ENCODE assay signal across 8 cellular contexts in genomic region chr7:114082934-114083647, GRCh38.
A peak's percentile ranks its signal among the peaks of the same experiment; 100 is the strongest.
DNase-seq lines count a peak whose midpoint lies in the region; ATAC-seq and TF ChIP-seq lines count a peak whose summit lies in the region.

No MANE protein-coding gene starts in this region.

- DNase-seq in gastrocnemius medialis (peak; percentile 8 to 32), NCI-H774 (lab: John Stamatoyannopoulos, UW) (no peak), OCI-M1 (lab: John Stamatoyannopoulos, UW) (no peak)

- peaks cover 0 to 6% (median 0%) of the 10 kb centered on the region in 3 donors for H3K27me3 ChIP-seq in gastrocnemius medialis

- H3K4me1 Mint-ChIP-seq in activated T-helper 17 cell treated with anti-CD3 and anti-CD28 coated beads, Interleukin-2, amount 50 U/mL, for 72 hours, result peaks cover 18% of the 10 kb centered on the region

- TF ChIP-seq CTCF in GM12875 (IDR thresholded peaks at IDR 0.05; ENCODE audit: borderline replicate concordance, insufficient read depth, low read depth, low read length), result no peak
- no peak for TF ChIP-seq CTCF in gastrocnemius medialis (IDR thresholded peaks at IDR 0.05 in 4 of 5, conservative IDR thresholded peaks at IDR 0.05 in 1 of 5)

- intact Hi-C loops in gastrocnemius medialis (cut with DNase I; ENCODE audit: low total_unique reads), result loop anchor here (10.0 kb wide), 2 partner anchors 308 to 1628 kb away; partner anchors contain the start of gene IFRD1

- H3K9me3 ChIP-seq in gastrocnemius medialis, result no peaks in the 10 kb centered on the region

- H3K36me3 ChIP-seq in gastrocnemius medialis, result no peaks in the 10 kb centered on the region

- H3K36me3 Mint-ChIP-seq in activated T-helper 17 cell treated with anti-CD3 and anti-CD28 coated beads, Interleukin-2, amount 50 U/mL, for 72 hours (ENCODE audit: low read depth), result peaks cover 15% of the 10 kb centered on the region

- peaks cover 8 to 23% of the 10 kb centered on the region in 2 donors for H3K4me1 ChIP-seq in gastrocnemius medialis

- peak overlapping the region; percentile 88 for H3K4me3 Mint-ChIP-seq in activated T-helper 17 cell treated with anti-CD3 and anti-CD28 coated beads, Interleukin-2, amount 50 U/mL, for 72 hours

- peaks cover 63% of the 10 kb centered on the region for H3K27me3 Mint-ChIP-seq in activated T-helper 17 cell treated with anti-CD3 and anti-CD28 coated beads, Interleukin-2, amount 50 U/mL, for 72 hours

- ATAC-seq in activated T-helper 17 cell treated with anti-CD3 and anti-CD28 coated beads, Interleukin-2, amount 50 U/mL, for 72 hours (replicated peaks), result no peak
- no peak for ATAC-seq in gastrocnemius medialis
- ATAC-seq in GM18511 (IDR thresholded peaks at IDR 0.05; ENCODE audit: unreplicated experiment), result no peak
- ATAC-seq in HG02678 (IDR thresholded peaks at IDR 0.05; ENCODE audit: unreplicated experiment), result no peak

- no peak for TF ChIP-seq POLR2A in gastrocnemius medialis (IDR thresholded peaks at IDR 0.05)

- peak overlapping the region; percentile 92 to 99 (median 98) for H3K27ac ChIP-seq in gastrocnemius medialis

- in situ Hi-C loops in gastrocnemius medialis (cut with MboI; ENCODE audit: low sequenced_read_pairs in 4 of 4), result loop anchor here in 3 of 4 donors (10.0 to 25.0 kb wide), 3 partner anchors 329 to 454 kb away; partner anchors contain the start of gene FOXP2 (in 3 of the 3)

- H3K27ac Mint-ChIP-seq in activated T-helper 17 cell treated with anti-CD3 and anti-CD28 coated beads, Interleukin-2, amount 50 U/mL, for 72 hours, result no peak overlapping the region

- H3K9me3 Mint-ChIP-seq in activated T-helper 17 cell treated with anti-CD3 and anti-CD28 coated beads, Interleukin-2, amount 50 U/mL, for 72 hours, result no peaks in the 10 kb centered on the region

- H3K4me3 ChIP-seq in GM12875 (ENCODE audit: low read depth, low read length), result peak overlapping the region; percentile 24
- H3K4me3 ChIP-seq in iPS-11a (ENCODE audit: low read depth, low read length), result peak overlapping the region; percentile 27
- H3K4me3 ChIP-seq in gastrocnemius medialis, result peak overlapping the region; percentile 56 to 81 (median 60)

Comparison
In these comparisons a context has a peak if more than half of its experiments do, and no peak if none do; other contexts are left out.
1. DNase-seq: peak in gastrocnemius medialis (2 of 2); none in NCI-H774 (single experiment) and OCI-M1 (single experiment).
2. Peak in every context shown above with its lines, with median percentiles within 50 percentile points of each other: H3K4me3 ChIP-seq.